ENCODE assay signal across 29 cellular contexts in genomic region chr13:36700170-36700569, GRCh38. TPM values are rescaled to one million over a fixed set of nuclear protein-coding genes. Genes with fewer than 3 reads are reported as not detected.
"Had no signal": no experiment of that assay in that cellular context is flagged by ENCODE, and none has a peak within 500 bp of the region (broad histone marks: within the 10 kb centered on the region; RNA-seq: fewer than 3 reads in every experiment).

No MANE protein-coding gene starts in this region.

- DNase-seq: activated B cell treated with CpG ODN at 0.5 μM for 24 hours; activated CD4-positive, alpha-beta memory T cell treated with anti-CD3 and anti-CD28 coated beads, Interleukin-2, amount 10 ng/mL, durations not matched to agents 7 days and 5 days; activated CD4-positive, alpha-beta T cell treated with anti-CD3 and anti-CD28 coated beads for 4 hours; activated CD4-positive, alpha-beta T cell treated with anti-CD3 and anti-CD28 coated beads, Interleukin-2, amount 10 ng/mL, durations not matched to agents 7 days and 5 days; activated CD4-positive, alpha-beta T cell treated with anti-CD3 and anti-CD28 coated beads, Interleukin-2, amount 50 U/mL, for 48 hours; activated CD4-positive, CD25-positive, alpha-beta regulatory T cell treated with anti-CD3 and anti-CD28 coated beads, Interleukin-2, amount 50 U/mL, for 72 hours; activated CD8-positive, alpha-beta memory T cell treated with anti-CD3 and anti-CD28 coated beads for 24 hours; activated CD8-positive, alpha-beta memory T cell treated with anti-CD3 and anti-CD28 coated beads, Interleukin-2, amount 10 ng/mL, durations not matched to agents 7 days and 5 days; activated CD8-positive, alpha-beta memory T cell treated with anti-CD3 and anti-CD28 coated beads, Interleukin-2, amount 50 U/mL, for 48 hours; activated CD8-positive, alpha-beta T cell treated with anti-CD3 and anti-CD28 coated beads, Interleukin-2, amount 10 ng/mL, durations not matched to agents 7 days and 5 days; activated effector memory CD4-positive, alpha-beta T cell treated with anti-CD3 and anti-CD28 coated beads, Interleukin-2, amount 50 U/mL, for 16 hours; activated gamma-delta T cell treated with Interleukin-2 at 50 U/mL for 16 hours; activated naive CD4-positive, alpha-beta T cell; activated naive CD4-positive, alpha-beta T cell treated with anti-CD3 and anti-CD28 coated beads for 36 hours; activated naive CD4-positive, alpha-beta T cell treated with anti-CD3 and anti-CD28 coated beads, Interleukin-2, amount 50 U/mL, for 16 hours; activated naive CD8-positive, alpha-beta T cell treated with anti-CD3 and anti-CD28 coated beads for 36 hours; activated T-cell treated with anti-CD3 and anti-CD28 coated beads, Interleukin-2, amount 50 U/mL, for 24 hours; activated T-cell treated with anti-CD3 and anti-CD28 coated beads, Interleukin-2, amount 50 U/mL, for 72 hours; adrenal gland; central memory CD4-positive, alpha-beta T cell; SW 1271; T-helper 1 cell; T-helper 2 cell; T-helper 9 cell had no signal

- ATAC-seq: activated CD8-positive, alpha-beta memory T cell treated with anti-CD3 and anti-CD28 coated beads, Interleukin-2, amount 10 ng/mL, durations not matched to agents 7 days and 5 days; activated CD8-positive, alpha-beta T cell treated with anti-CD3 and anti-CD28 coated beads, Interleukin-2, amount 10 ng/mL, durations not matched to agents 7 days and 5 days; activated naive CD4-positive, alpha-beta T cell treated with anti-CD3 and anti-CD28 coated beads, Interleukin-2, amount 50 U/mL, for 72 hours; activated T-cell treated with anti-CD3 and anti-CD28 coated beads, Interleukin-2, amount 50 U/mL, for 72 hours; activated T-helper 17 cell treated with anti-CD3 and anti-CD28 coated beads, Interleukin-2, amount 50 U/mL, for 72 hours had no signal

- H3K4me3 ChIP-seq: adrenal gland, ascending aorta had no signal

RNA-seq across cellular contexts. Expression of gene SERTM1, which starts 26.4 kb away (rescaled TPM):
- total RNA-seq: activated B cell treated with CpG ODN at 0.5 μM for 24 hours; activated CD4-positive, alpha-beta memory T cell treated with anti-CD3 and anti-CD28 coated beads, Interleukin-2, amount 10 ng/mL, durations not matched to agents 7 days and 5 days; activated CD4-positive, alpha-beta T cell treated with anti-CD3 and anti-CD28 coated beads, Interleukin-2, amount 10 ng/mL, durations not matched to agents 7 days and 5 days; activated CD8-positive, alpha-beta memory T cell treated with anti-CD3 and anti-CD28 coated beads, Interleukin-2, amount 10 ng/mL, durations not matched to agents 7 days and 5 days; activated CD8-positive, alpha-beta T cell treated with anti-CD3 and anti-CD28 coated beads, Interleukin-2, amount 10 ng/mL, durations not matched to agents 7 days and 5 days; activated naive CD4-positive, alpha-beta T cell treated with anti-CD3 and anti-CD28 coated beads for 36 hours; activated naive CD4-positive, alpha-beta T cell treated with anti-CD3 and anti-CD28 coated beads, Interleukin-2, amount 50 U/mL, for 72 hours; activated naive CD8-positive, alpha-beta T cell treated with anti-CD3 and anti-CD28 coated beads for 36 hours; activated T-cell treated with anti-CD3 and anti-CD28 coated beads, Interleukin-2, amount 50 U/mL, for 72 hours; activated T-helper 1 cell treated with anti-CD3 and anti-CD28 coated beads, Interleukin-12 subunit alpha, Interleukin-12 subunit beta, Interleukin-2, Interleukin-4 antibody, amounts not matched to agents 30 ng/mL and 10 ng/mL and 1 ng/mL, durations not matched to agents 14 hours and 24 hours and 36 hours; activated T-helper 17 cell treated with anti-CD3 and anti-CD28 coated beads, Interleukin-2, amount 50 U/mL, for 72 hours; ascending aorta; cardiac septum had no signal
